15 cellular contexts compared by ENCODE assay signal in genomic region chr6:7124631-7125030, GRCh38. TPM values are rescaled to one million over a fixed set of nuclear protein-coding genes. Genes with fewer than 3 reads are reported as not detected.
A peak's percentile ranks its signal among the peaks of the same experiment; 100 is the strongest.
DNase-seq lines count a peak whose midpoint lies in the region; ATAC-seq and TF ChIP-seq lines count a peak whose summit lies in the region.
"Had no signal": no experiment of that assay in that cellular context is flagged by ENCODE, and none has a peak within 500 bp of the region (broad histone marks: within the 10 kb centered on the region; RNA-seq: fewer than 3 reads in every experiment).

No MANE protein-coding gene starts in this region.

- H3K9me2 ChIP-seq in hepatocyte (replicated peaks; ENCODE audit: insufficient read depth), result no peaks in the 10 kb centered on the region

- H3K27ac Mint-ChIP-seq in activated naive CD8-positive, alpha-beta T cell, result peak overlapping the region; percentile 7
- no peak overlapping the region for H3K27ac Mint-ChIP-seq in activated naive CD8-positive, alpha-beta T cell treated with anti-CD3 and anti-CD28 coated beads for 36 hours
- peak overlapping the region; percentile 62 for H3K27ac Mint-ChIP-seq in WTC11

- intact Hi-C loops in stomach (cut with DNase I; ENCODE audit: low total_unique reads), result no loop called here

- no peak; the same call in 1 of the 2 replicates for ATAC-seq in WTC11

- H3K79me2 ChIP-seq in hepatocyte, result peaks cover 100% of the 10 kb centered on the region

- no peak for TF ChIP-seq EP300 in stomach (IDR thresholded peaks at IDR 0.05)

- peaks cover 82% of the 10 kb centered on the region for H4K20me1 ChIP-seq in hepatocyte (ENCODE audit: insufficient read depth, poor library complexity, severe bottlenecking)

- H3K9me3 ChIP-seq in hepatocyte (ENCODE audit: low read depth), result no peaks in the 10 kb centered on the region
- H3K9me3 ChIP-seq in stomach, result no peaks in the 10 kb centered on the region
- no peaks in the 10 kb centered on the region for H3K9me3 ChIP-seq in MG63

- peaks cover 13% of the 10 kb centered on the region for H3K36me3 Mint-ChIP-seq in activated naive CD8-positive, alpha-beta T cell
- peaks cover 45% of the 10 kb centered on the region for H3K36me3 Mint-ChIP-seq in activated naive CD8-positive, alpha-beta T cell treated with anti-CD3 and anti-CD28 coated beads for 36 hours
- peaks cover 14% of the 10 kb centered on the region for H3K36me3 Mint-ChIP-seq in WTC11

- H3K4me2 ChIP-seq in hepatocyte, result peak overlapping the region; percentile 10

- CTCF ChIA-PET in WTC11 (lab: Charles Lee), result no interaction called here

- H3K27ac ChIP-seq in hepatocyte (peak overlapping the region; percentile 59), stomach (peak overlapping the region in 3 of 5 donors; percentile 21 to 55 (median 24))

- no peaks in the 10 kb centered on the region for H3K27me3 Mint-ChIP-seq in activated naive CD8-positive, alpha-beta T cell
- no peaks in the 10 kb centered on the region for H3K27me3 Mint-ChIP-seq in activated naive CD8-positive, alpha-beta T cell treated with anti-CD3 and anti-CD28 coated beads for 36 hours
- H3K27me3 Mint-ChIP-seq in WTC11 (ENCODE audit: low read depth), result no peaks in the 10 kb centered on the region
- H3K27me3 Mint-ChIP-seq: activated T-cell treated with anti-CD3 and anti-CD28 coated beads, Interleukin-2, amount 50 U/mL, for 24 hours had no signal

- POLR2A ChIA-PET in WTC11 (lab: Charles Lee), result no interaction called here

- 47% methylated on average over 2 of the region's 2 CpGs for WGBS in hepatocyte (ENCODE audit: low lambda C conversion rate, missing lambda C conversion rate)
- 49 to 63% (median 53%) methylated on average over 2 of the region's 2 CpGs for WGBS in stomach, 5 donors

- TF ChIP-seq POLR2A in stomach (IDR thresholded peaks at IDR 0.05), result no peak

- TF ChIP-seq CTCF in WTC11 (IDR thresholded peaks at IDR 0.05) (no peak), hepatocyte (IDR thresholded peaks at IDR 0.05; ENCODE audit: poor library complexity) (no peak), stomach (IDR thresholded peaks at IDR 0.05) (no peak)

- H3K4me3 ChIP-seq in hepatocyte (no peak overlapping the region), stomach (no peak overlapping the region), MG63 (no peak overlapping the region)

- no peak for DNase-seq in activated naive CD8-positive, alpha-beta T cell treated with anti-CD3 and anti-CD28 coated beads for 36 hours
- DNase-seq in WTC11 (ENCODE audit: low spot score), result no peak
- DNase-seq in hepatocyte (ENCODE audit: low spot score), result no peak
- no peak for DNase-seq in stomach
- no peak for DNase-seq in MG63
- DNase-seq in NCI-H1694 treated with DMSO at 0.1 percent for 48 hours (lab: John Stamatoyannopoulos, UW), result no peak
- no peak for DNase-seq in T-helper 2 cell
- DNase-seq: ACHN; activated CD4-positive, CD25-positive, alpha-beta regulatory T cell; activated T-cell treated with anti-CD3 and anti-CD28 coated beads, Interleukin-2, amount 50 U/mL, for 24 hours; effector memory CD4-positive, alpha-beta T cell; NCI-H2171 treated with DMSO at 0.1 percent for 48 hours; nucleus accumbens had no signal

- peaks cover 72% of the 10 kb centered on the region for H3K4me1 Mint-ChIP-seq in activated naive CD8-positive, alpha-beta T cell (ENCODE audit: low read depth)
- peaks cover 49% of the 10 kb centered on the region for H3K4me1 Mint-ChIP-seq in activated naive CD8-positive, alpha-beta T cell treated with anti-CD3 and anti-CD28 coated beads for 36 hours
- peaks cover 54% of the 10 kb centered on the region for H3K4me1 Mint-ChIP-seq in WTC11

- H3K36me3 ChIP-seq in hepatocyte (replicated peaks; ENCODE audit: insufficient read depth, low read depth), result no peaks in the 10 kb centered on the region
- peaks cover 0 to 18% (median 4%) of the 10 kb centered on the region in 4 donors for H3K36me3 ChIP-seq in stomach
- peaks cover 55% of the 10 kb centered on the region for H3K36me3 ChIP-seq in MG63

- no peak overlapping the region for H3K4me3 Mint-ChIP-seq in activated naive CD8-positive, alpha-beta T cell
- no peak overlapping the region for H3K4me3 Mint-ChIP-seq in activated naive CD8-positive, alpha-beta T cell treated with anti-CD3 and anti-CD28 coated beads for 36 hours
- no peak overlapping the region for H3K4me3 Mint-ChIP-seq in WTC11
- H3K4me3 Mint-ChIP-seq: activated T-cell treated with anti-CD3 and anti-CD28 coated beads, Interleukin-2, amount 50 U/mL, for 24 hours; brain had no signal

- H3K4me1 ChIP-seq in hepatocyte (ENCODE audit: insufficient read depth) (peaks cover 4% of the 10 kb centered on the region), stomach (peaks cover 29 to 89% (median 65%) of the 10 kb centered on the region in 4 donors)

- no peak overlapping the region for H2AFZ ChIP-seq in hepatocyte

- H3K27me3 ChIP-seq in hepatocyte (no peaks in the 10 kb centered on the region), stomach (no peaks in the 10 kb centered on the region), MG63 (no peaks in the 10 kb centered on the region)

- no peaks in the 10 kb centered on the region for H3K9me3 Mint-ChIP-seq in activated naive CD8-positive, alpha-beta T cell (ENCODE audit: low read depth)
- H3K9me3 Mint-ChIP-seq in activated naive CD8-positive, alpha-beta T cell treated with anti-CD3 and anti-CD28 coated beads for 36 hours, result no peaks in the 10 kb centered on the region
- H3K9me3 Mint-ChIP-seq in WTC11, result no peaks in the 10 kb centered on the region
- H3K9me3 Mint-ChIP-seq: activated T-cell treated with anti-CD3 and anti-CD28 coated beads, Interleukin-2, amount 50 U/mL, for 24 hours; brain had no signal

TF ChIP-seq in WTC11, 78 proteins besides CTCF, POLR2A, EP300 and RAD21:
- TF ChIP-seq MLX (CRISPR knock-in tag; IDR thresholded peaks at IDR 0.05) (no peak), PRDM15 (CRISPR knock-in tag; IDR thresholded peaks at IDR 0.05) (no peak), ZBTB21 (CRISPR knock-in tag; IDR thresholded peaks at IDR 0.05; ENCODE audit: borderline replicate concordance) (no peak), NR2C2 (CRISPR knock-in tag; IDR thresholded peaks at IDR 0.05) (no peak)
TF ChIP-seq in WTC11: peak in this region for 0.

RNA-seq across cellular contexts. Expression of gene RREB1, which starts 16.9 kb away (rescaled TPM):
- 10 to 100 TPM; 17.4 to 18.5 TPM for total RNA-seq in activated naive CD8-positive, alpha-beta T cell treated with anti-CD3 and anti-CD28 coated beads for 36 hours
- total RNA-seq in WTC11 (2021) (38.5 to 39.4 TPM (median 39.4 TPM) in 3 replicates), hepatocyte (23.6 and 28.7 TPM in 2 replicates), stomach (100 to 1,000 TPM in 1 of 5 donors, 10 to 100 TPM in 4; 39.7 to 125 (median 61.8) TPM)
- polyA plus RNA-seq in hepatocyte (15.2 and 19.7 TPM in 2 replicates), stomach (1 to 10 TPM; 4.0 to 8.2 (median 5.2) TPM)
- total RNA-seq in MG63 (2014; rRNA removed; shearing (Covaris generic); ENCODE audit: low replicate concordance), result 16.5 and 17.2 TPM in 2 replicates
